In the genomic region with DNA sequence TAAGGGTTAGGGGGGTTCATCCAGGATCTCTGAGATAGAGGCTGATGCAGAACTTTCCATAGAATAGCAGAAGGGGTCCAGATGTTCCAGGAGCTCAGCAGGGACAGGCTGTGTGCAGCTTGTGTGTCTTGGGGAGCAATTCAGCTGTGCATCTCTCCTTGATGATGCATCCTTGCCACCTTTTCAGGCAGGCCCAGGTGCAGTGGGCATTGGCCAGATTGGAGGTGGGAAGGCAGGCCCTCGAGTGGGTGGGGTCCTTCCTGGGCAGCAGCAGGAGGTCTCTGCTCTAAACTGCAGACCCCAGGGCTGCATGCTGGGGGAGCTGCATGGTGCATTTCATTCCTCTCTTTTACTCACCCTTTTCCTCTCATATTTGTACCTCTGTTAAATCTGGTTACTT, we compare ENCODE assay signal across 3 cellular contexts.
"Had no signal": no experiment of that assay in that cellular context is flagged by ENCODE, and none has a peak within 500 bp of the region (broad histone marks: within the 10 kb centered on the region; RNA-seq: fewer than 3 reads in every experiment).

No MANE protein-coding gene starts in this region.

- DNase-seq: GDM1, GF-D8 had no signal

- H3K4me3 ChIP-seq: GM12878 had no signal

- ATAC-seq: GM12878 had no signal
